36 cellular contexts compared by ENCODE assay signal in genomic region chr13:90750957-90751356, GRCh38.
"Had no signal": no experiment of that assay in that cellular context is flagged by ENCODE, and none has a peak within 500 bp of the region (broad histone marks: within the 10 kb centered on the region; RNA-seq: fewer than 3 reads in every experiment).

No MANE protein-coding gene starts in this region.

- H3K36me3 Mint-ChIP-seq: activated naive CD4-positive, alpha-beta T cell treated with anti-CD3 and anti-CD28 coated beads, Interleukin-2, amount 50 U/mL, for 72 hours; brain; IgD-negative memory B cell; T-cell; WTC11 had no signal

- ATAC-seq: activated CD8-positive, alpha-beta T cell treated with anti-CD3 and anti-CD28 coated beads, Interleukin-2, amount 10 ng/mL, durations not matched to agents 7 days and 5 days; activated naive CD4-positive, alpha-beta T cell treated with anti-CD3 and anti-CD28 coated beads, Interleukin-2, amount 50 U/mL, for 72 hours; activated naive CD8-positive, alpha-beta T cell treated with anti-CD3 and anti-CD28 coated beads, Interleukin-2, amount 50 U/mL, for 24 hours; activated T-cell treated with anti-CD3 and anti-CD28 coated beads, Interleukin-2, amount 50 U/mL, for 4 hours; Panc1; Right ventricle myocardium inferior; T-cell; WTC11 had no signal

- H3K9ac ChIP-seq: KMS-11 had no signal

- H3K36me3 ChIP-seq: MG63 had no signal

- H3K4me3 ChIP-seq: MG63 had no signal

- H3K27ac Mint-ChIP-seq: activated CD8-positive, alpha-beta T cell treated with anti-CD3 and anti-CD28 coated beads, Interleukin-2, amount 10 ng/mL, durations not matched to agents 7 days and 5 days; activated naive CD4-positive, alpha-beta T cell treated with anti-CD3 and anti-CD28 coated beads, Interleukin-2, amount 50 U/mL, for 72 hours; activated naive CD8-positive, alpha-beta T cell treated with anti-CD3 and anti-CD28 coated beads, Interleukin-2, amount 50 U/mL, for 24 hours; brain; IgD-negative memory B cell; T-cell; WTC11 had no signal

- H3K9me3 ChIP-seq: MG63 had no signal

- H3K4me1 Mint-ChIP-seq: activated naive CD8-positive, alpha-beta T cell treated with anti-CD3 and anti-CD28 coated beads, Interleukin-2, amount 50 U/mL, for 24 hours; brain; central memory CD8-positive, alpha-beta T cell; IgD-negative memory B cell; T-cell had no signal

- H3K4me3 Mint-ChIP-seq: activated CD8-positive, alpha-beta T cell treated with anti-CD3 and anti-CD28 coated beads, Interleukin-2, amount 10 ng/mL, durations not matched to agents 7 days and 5 days; activated naive CD8-positive, alpha-beta T cell treated with anti-CD3 and anti-CD28 coated beads, Interleukin-2, amount 50 U/mL, for 24 hours; activated T-cell treated with anti-CD3 and anti-CD28 coated beads, Interleukin-2, amount 50 U/mL, for 4 hours; brain; central memory CD8-positive, alpha-beta T cell; IgD-negative memory B cell; T-cell; WTC11 had no signal

- H3K27me3 Mint-ChIP-seq: activated naive CD8-positive, alpha-beta T cell treated with anti-CD3 and anti-CD28 coated beads, Interleukin-2, amount 50 U/mL, for 24 hours; central memory CD8-positive, alpha-beta T cell; IgD-negative memory B cell; T-cell had no signal

- H3K4me2 ChIP-seq: KMS-11 had no signal

- FAIRE-seq: astrocyte, TTC549 had no signal

- H3K9me3 Mint-ChIP-seq: WTC11 had no signal

- H3K27ac ChIP-seq: KMS-11 had no signal

- H3K27me3 ChIP-seq: MG63 had no signal

- DNase-seq: activated CD4-positive, alpha-beta T cell treated with anti-CD3 and anti-CD28 coated beads for 48 hours; activated CD4-positive, alpha-beta T cell treated with anti-CD3 and anti-CD28 coated beads, Interleukin-2, amount 50 U/mL, for 4 hours; activated CD4-positive, CD25-positive, alpha-beta regulatory T cell treated with anti-CD3 and anti-CD28 coated beads, Interleukin-2, amount 50 U/mL, for 72 hours; activated CD8-positive, alpha-beta T cell treated with anti-CD3 and anti-CD28 coated beads, Interleukin-2, amount 10 ng/mL, durations not matched to agents 7 days and 5 days; activated effector memory CD4-positive, alpha-beta T cell treated with anti-CD3 and anti-CD28 coated beads, Interleukin-2, amount 50 U/mL, for 16 hours; activated naive CD4-positive, alpha-beta T cell treated with Interleukin-2 at 50 U/mL for 16 hours; activated naive CD8-positive, alpha-beta T cell treated with anti-CD3 and anti-CD28 coated beads, Interleukin-2, amount 50 U/mL, for 24 hours; activated T-cell treated with anti-CD3 and anti-CD28 coated beads, Interleukin-2, amount 50 U/mL, for 4 hours; amygdala; MG63; MV-4-11; NCI-H1092 treated with DMSO at 0.1 percent for 48 hours; NCI-H1417 treated with DMSO at 0.1 percent for 48 hours; NCI-H1694; NCI-H2029; NCI-H2107; NCI-H2171 treated with DMSO at 0.1 percent for 48 hours; NCI-H345; NCI-H510A; NCI-H69; NK-92 treated with Interleukin-12 subunit alpha and Interleukin-12 subunit beta, amount 100 ng/mL, for 24 hours; OCI-M1; RPMI8226; T-cell; T-helper 2 cell; T1000 had no signal
